In genomic region chrX:100924370-100924769, GRCh38 we compare ENCODE assay signal across 1 cellular context.
TF ChIP-seq lines count a peak whose summit lies in the region.

No MANE protein-coding gene starts in this region.

TF ChIP-seq in A549, 52 proteins besides CTCF, POLR2A, EP300 and RAD21 (continued from another document):
- TF ChIP-seq USF2 (IDR thresholded peaks at IDR 0.05) (no peak), NPAS2 (CRISPR knock-in tag; IDR thresholded peaks at IDR 0.05; ENCODE audit: borderline replicate concordance) (no peak)
- TF ChIP-seq, protein P1, sequence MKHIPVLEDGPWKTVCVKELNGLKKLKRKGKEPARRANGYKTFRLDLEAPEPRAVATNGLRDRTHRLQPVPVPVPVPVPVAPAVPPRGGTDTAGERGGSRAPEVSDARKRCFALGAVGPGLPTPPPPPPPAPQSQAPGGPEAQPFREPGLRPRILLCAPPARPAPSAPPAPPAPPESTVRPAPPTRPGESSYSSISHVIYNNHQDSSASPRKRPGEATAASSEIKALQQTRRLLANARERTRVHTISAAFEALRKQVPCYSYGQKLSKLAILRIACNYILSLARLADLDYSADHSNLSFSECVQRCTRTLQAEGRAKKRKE (CRISPR knock-in tag; IDR thresholded peaks at IDR 0.05; ENCODE audit: low read depth): no peak
TF ChIP-seq in A549: peak in this region for 0.
